ENCODE assay signal across 34 cellular contexts in the genomic region with DNA sequence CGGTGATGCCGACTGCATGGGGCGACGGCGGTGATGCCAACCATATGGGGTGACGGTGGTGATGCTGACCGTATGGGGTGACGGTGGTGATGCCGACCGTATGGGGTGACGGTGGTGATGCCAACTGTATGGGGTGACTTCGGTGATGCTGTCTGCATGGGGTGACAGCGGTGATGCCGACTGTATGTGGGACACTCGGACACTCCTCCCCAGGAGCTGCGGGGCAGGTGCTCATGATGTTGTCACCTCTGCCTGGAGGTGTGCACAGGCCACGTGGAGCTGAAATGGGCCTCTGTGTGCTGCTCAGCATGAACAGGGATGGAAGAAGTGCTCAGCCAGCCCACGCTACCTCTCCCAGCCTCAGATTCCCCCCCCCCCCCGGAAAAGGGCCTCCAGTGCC.
"Had no signal": no experiment of that assay in that cellular context is flagged by ENCODE, and none has a peak within 500 bp of the region (broad histone marks: within the 10 kb centered on the region; RNA-seq: fewer than 3 reads in every experiment).

No MANE protein-coding gene starts in this region.

- H3K4me1 ChIP-seq: adrenal gland, ascending aorta had no signal

- ATAC-seq: activated CD8-positive, alpha-beta T cell treated with anti-CD3 and anti-CD28 coated beads for 36 hours; activated naive CD4-positive, alpha-beta T cell treated with anti-CD3 and anti-CD28 coated beads, Interleukin-2, amount 50 U/mL, for 72 hours; activated T-cell treated with anti-CD3 and anti-CD28 coated beads, Interleukin-2, amount 50 U/mL, for 4 hours; activated T-cell treated with anti-CD3 and anti-CD28 coated beads, Interleukin-2, amount 50 U/mL, for 72 hours; activated T-helper 17 cell treated with anti-CD3 and anti-CD28 coated beads, Interleukin-2, amount 50 U/mL, for 72 hours had no signal

- H3K4me3 ChIP-seq: adrenal gland, ascending aorta, cardiac muscle cell had no signal

- FAIRE-seq: bronchial epithelial cell, TTC549 had no signal

- H3K36me3 ChIP-seq: adrenal gland, ascending aorta, cardiac muscle cell had no signal

- H3K27ac ChIP-seq: adrenal gland, ascending aorta, cardiac muscle cell, VCaP had no signal

- DNase-seq: activated B cell treated with CpG ODN at 0.5 μM for 24 hours; activated CD4-positive, alpha-beta memory T cell treated with anti-CD3 and anti-CD28 coated beads for 36 hours; activated CD4-positive, alpha-beta T cell treated with anti-CD3 and anti-CD28 coated beads for 4 hours; activated CD4-positive, alpha-beta T cell treated with anti-CD3 and anti-CD28 coated beads, Interleukin-2, amount 10 ng/mL, durations not matched to agents 24 days and 14 days; activated CD4-positive, alpha-beta T cell treated with anti-CD3 and anti-CD28 coated beads, Interleukin-2, amount 50 U/mL, for 1 hour; activated CD4-positive, alpha-beta T cell treated with anti-CD3 and anti-CD28 coated beads, Interleukin-2, amount 50 U/mL, for 4 hours; activated CD4-positive, CD25-positive, alpha-beta regulatory T cell treated with anti-CD3 and anti-CD28 coated beads, Interleukin-2, amount 50 U/mL, for 72 hours; activated CD8-positive, alpha-beta memory T cell treated with anti-CD3 and anti-CD28 coated beads, Interleukin-2, amount 50 U/mL, for 4 hours; activated CD8-positive, alpha-beta T cell treated with anti-CD3 and anti-CD28 coated beads for 36 hours; activated effector memory CD4-positive, alpha-beta T cell treated with anti-CD3 and anti-CD28 coated beads, Interleukin-2, amount 50 U/mL, for 16 hours; activated gamma-delta T cell treated with Interleukin-2 at 50 U/mL for 16 hours; activated naive CD4-positive, alpha-beta T cell; activated naive CD4-positive, alpha-beta T cell treated with anti-CD3 and anti-CD28 coated beads for 36 hours; activated naive CD4-positive, alpha-beta T cell treated with anti-CD3 and anti-CD28 coated beads, Interleukin-2, amount 50 U/mL, for 16 hours; activated naive CD8-positive, alpha-beta T cell treated with anti-CD3 and anti-CD28 coated beads for 36 hours; activated T-cell treated with anti-CD3 and anti-CD28 coated beads for 4 hours; activated T-cell treated with anti-CD3 and anti-CD28 coated beads, Interleukin-2, amount 50 U/mL, for 1 hour; activated T-cell treated with anti-CD3 and anti-CD28 coated beads, Interleukin-2, amount 50 U/mL, for 4 hours; activated T-cell treated with anti-CD3 and anti-CD28 coated beads, Interleukin-2, amount 50 U/mL, for 72 hours; adrenal gland; amniotic stem cell; anterior cingulate cortex; caudate nucleus; cerebellar nuclear complex; T-helper 1 cell; T-helper 2 cell; T-helper 9 cell had no signal

- H3K27me3 ChIP-seq: adrenal gland, ascending aorta had no signal

- H3K9me3 ChIP-seq: adrenal gland, ascending aorta had no signal
